ENCODE assay signal across 17 cellular contexts in the genomic region with DNA sequence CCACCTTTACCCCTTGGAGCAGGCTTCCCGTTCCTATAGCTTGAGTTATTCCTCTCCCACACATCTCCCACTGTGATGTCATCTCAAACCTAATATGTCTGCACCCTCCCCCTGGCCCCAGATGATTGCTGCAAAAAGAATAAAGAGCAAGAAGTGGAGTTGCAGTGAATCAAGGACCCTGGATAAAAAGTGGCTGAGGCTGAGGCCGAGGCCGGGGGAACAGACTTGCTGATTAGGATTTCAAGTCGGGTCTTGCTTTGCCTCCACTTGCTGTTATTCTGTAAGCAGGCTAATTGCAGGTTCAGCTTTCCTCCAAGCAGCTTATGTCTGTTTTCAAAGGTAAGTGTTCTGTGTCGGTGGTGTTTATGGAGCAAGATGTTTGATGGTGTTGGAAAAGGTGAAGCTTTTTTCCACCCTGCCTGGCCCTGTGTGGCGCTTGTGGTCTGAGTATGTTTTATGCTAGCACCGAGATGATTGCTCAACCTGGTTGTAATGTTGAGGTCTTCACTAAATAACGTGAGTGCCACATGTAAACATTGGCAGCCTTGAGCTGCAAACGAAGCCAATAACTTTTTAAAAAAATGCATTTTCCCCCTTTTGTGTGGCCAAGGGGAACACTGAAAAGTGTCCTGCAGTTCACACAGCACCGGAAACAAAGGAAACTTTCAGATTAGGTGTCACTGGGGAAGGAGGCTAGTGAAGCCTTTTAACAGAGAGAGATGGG. TPM values are rescaled to one million over a fixed set of nuclear protein-coding genes. Genes with fewer than 3 reads are reported as not detected.
DNase-seq lines count a peak whose midpoint lies in the region; ATAC-seq and TF ChIP-seq lines count a peak whose summit lies in the region.
"Had no signal": no experiment of that assay in that cellular context is flagged by ENCODE, and none has a peak within 500 bp of the region (broad histone marks: within the 10 kb centered on the region; RNA-seq: fewer than 3 reads in every experiment).

No MANE protein-coding gene starts in this region.

- no peaks in the 10 kb centered on the region for H3K27me3 ChIP-seq in WERI-Rb-1 (ENCODE audit: insufficient read depth, low read depth, severe bottlenecking)
- H3K27me3 ChIP-seq in BE2C, result no peaks in the 10 kb centered on the region

- H3K27me3 Mint-ChIP-seq in activated T-cell treated with anti-CD3 and anti-CD28 coated beads, Interleukin-2, amount 50 U/mL, for 4 hours (ENCODE audit: low read depth), result no peaks in the 10 kb centered on the region
- peaks cover 0 to 6% (median 0%) of the 10 kb centered on the region in 3 donors for H3K27me3 Mint-ChIP-seq in immature natural killer cell (ENCODE audit: low read depth in 3 of 3)
- H3K27me3 Mint-ChIP-seq: dendritic cell treated with granulocyte-macrophage colony-stimulating factor and Interleukin-4, amounts not matched to agents 40 ng/mL and 50 ng/mL, for 4 days had no signal

- no peaks in the 10 kb centered on the region for H3K9me3 ChIP-seq in WERI-Rb-1 (ENCODE audit: severe bottlenecking)
- no peaks in the 10 kb centered on the region for H3K9me3 ChIP-seq in BE2C
- H3K9me3 ChIP-seq: sigmoid colon, tibial nerve had no signal

- H3K4me3 Mint-ChIP-seq in activated T-cell treated with anti-CD3 and anti-CD28 coated beads, Interleukin-2, amount 50 U/mL, for 4 hours, result no peak overlapping the region
- H3K4me3 Mint-ChIP-seq in immature natural killer cell, result peak overlapping the region in 4 of 5 donors; percentile 18 to 67 (median 36)
- no peak overlapping the region for H3K4me3 Mint-ChIP-seq in stimulated activated effector memory CD8-positive, alpha-beta T cell treated with anti-CD3 and anti-CD28 coated beads, Interleukin-12 subunit alpha, Interleukin-12 subunit beta, amount 100 ng/mL, for 72 hours
- H3K4me3 Mint-ChIP-seq: dendritic cell treated with granulocyte-macrophage colony-stimulating factor and Interleukin-4, amounts not matched to agents 40 ng/mL and 50 ng/mL, for 4 days had no signal

- peaks cover 20% of the 10 kb centered on the region for H3K36me3 Mint-ChIP-seq in activated T-cell treated with anti-CD3 and anti-CD28 coated beads, Interleukin-2, amount 50 U/mL, for 4 hours (ENCODE audit: insufficient read depth)
- H3K36me3 Mint-ChIP-seq in immature natural killer cell, result peaks cover 4 to 18% (median 5%) of the 10 kb centered on the region in 3 donors
- H3K36me3 Mint-ChIP-seq in stimulated activated effector memory CD8-positive, alpha-beta T cell treated with anti-CD3 and anti-CD28 coated beads, Interleukin-12 subunit alpha, Interleukin-12 subunit beta, amount 100 ng/mL, for 72 hours, result peaks cover 13% of the 10 kb centered on the region

- H3K4me3 ChIP-seq in WERI-Rb-1 (ENCODE audit: low read depth, low read length) (peak overlapping the region; percentile 10), BE2C (ENCODE audit: low read depth, low read length) (no peak overlapping the region)
- H3K4me3 ChIP-seq: sigmoid colon, tibial nerve had no signal

- no peak for ATAC-seq in activated T-cell treated with anti-CD3 and anti-CD28 coated beads, Interleukin-2, amount 50 U/mL, for 4 hours
- ATAC-seq in stimulated activated effector memory CD8-positive, alpha-beta T cell treated with anti-CD3 and anti-CD28 coated beads, Interleukin-12 subunit alpha, Interleukin-12 subunit beta, amount 100 ng/mL, for 72 hours, result no peak
- ATAC-seq: esophagus mucosa, left colon had no signal

- peaks cover 41% of the 10 kb centered on the region for H3K36me3 ChIP-seq in WERI-Rb-1
- no peaks in the 10 kb centered on the region for H3K36me3 ChIP-seq in BE2C
- H3K36me3 ChIP-seq: sigmoid colon, tibial nerve had no signal

- H3K4me1 ChIP-seq in BE2C, result no peaks in the 10 kb centered on the region
- H3K4me1 ChIP-seq: sigmoid colon had no signal

- H3K9me3 Mint-ChIP-seq in activated T-cell treated with anti-CD3 and anti-CD28 coated beads, Interleukin-2, amount 50 U/mL, for 4 hours, result no peaks in the 10 kb centered on the region
- no peaks in the 10 kb centered on the region for H3K9me3 Mint-ChIP-seq in immature natural killer cell
- H3K9me3 Mint-ChIP-seq in stimulated activated effector memory CD8-positive, alpha-beta T cell treated with anti-CD3 and anti-CD28 coated beads, Interleukin-12 subunit alpha, Interleukin-12 subunit beta, amount 100 ng/mL, for 72 hours, result no peaks in the 10 kb centered on the region
- H3K9me3 Mint-ChIP-seq: dendritic cell treated with granulocyte-macrophage colony-stimulating factor and Interleukin-4, amounts not matched to agents 40 ng/mL and 50 ng/mL, for 4 days had no signal

- peak overlapping the region; percentile 89 for H3K27ac ChIP-seq in WERI-Rb-1
- H3K27ac ChIP-seq: sigmoid colon, tibial nerve had no signal

- TF ChIP-seq CTCF in WERI-Rb-1 (IDR thresholded peaks at IDR 0.05; ENCODE audit: low read depth, low read length), result no peak
- no peak for TF ChIP-seq CTCF in BE2C (IDR thresholded peaks at IDR 0.05; ENCODE audit: low read depth, low read length)

- peak overlapping the region in 4 of 6 donors; percentile 7 to 22 (median 15) for H3K27ac Mint-ChIP-seq in immature natural killer cell
- peak overlapping the region; percentile 57 for H3K27ac Mint-ChIP-seq in stimulated activated effector memory CD8-positive, alpha-beta T cell treated with anti-CD3 and anti-CD28 coated beads, Interleukin-12 subunit alpha, Interleukin-12 subunit beta, amount 100 ng/mL, for 72 hours
- H3K27ac Mint-ChIP-seq: dendritic cell treated with granulocyte-macrophage colony-stimulating factor and Interleukin-4, amounts not matched to agents 40 ng/mL and 50 ng/mL, for 4 days had no signal

- peak; percentile 18 to 20 for DNase-seq in activated T-cell treated with anti-CD3 and anti-CD28 coated beads, Interleukin-2, amount 50 U/mL, for 48 hours
- DNase-seq in activated T-cell treated with anti-CD3 and anti-CD28 coated beads, Interleukin-2, amount 50 U/mL, for 4 hours, result no peak
- DNase-seq in WERI-Rb-1 (peak; percentile 79), immature natural killer cell (no peak), LoVo (ENCODE audit: low spot score) (no peak), DMS153 treated with DMSO at 0.1 percent for 48 hours (lab: John Stamatoyannopoulos, UW; ENCODE audit: unreplicated experiment) (no peak), BE2C (no peak)
- no peak for DNase-seq in stimulated activated effector memory CD8-positive, alpha-beta T cell treated with anti-CD3 and anti-CD28 coated beads, Interleukin-12 subunit alpha, Interleukin-12 subunit beta, amount 100 ng/mL, for 72 hours (ENCODE audit: low spot score in 2 of 2)
- DNase-seq: activated effector memory CD4-positive, alpha-beta T cell treated with Interleukin-2 at 50 U/mL for 16 hours; left colon; SIG-M5; sigmoid colon; stimulated activated CD4-positive, alpha-beta T cell treated with anti-CD3 and anti-CD28 coated beads, Interleukin-2, amount 100 ng/mL, for 48 hours; T1000 had no signal

- H3K4me1 Mint-ChIP-seq in activated T-cell treated with anti-CD3 and anti-CD28 coated beads, Interleukin-2, amount 50 U/mL, for 4 hours (ENCODE audit: low read depth), result peaks cover 76% of the 10 kb centered on the region
- H3K4me1 Mint-ChIP-seq in immature natural killer cell, result peaks cover 87 to 94% of the 10 kb centered on the region in 2 donors
- H3K4me1 Mint-ChIP-seq in stimulated activated effector memory CD8-positive, alpha-beta T cell treated with anti-CD3 and anti-CD28 coated beads, Interleukin-12 subunit alpha, Interleukin-12 subunit beta, amount 100 ng/mL, for 72 hours, result peaks cover 66% of the 10 kb centered on the region

RNA-seq across cellular contexts. Expression of a gene that starts 15.4 kb away (rescaled TPM):
- 10 to 100 TPM; 12.3 to 17.1 (median 13.5) TPM for total RNA-seq in activated T-cell treated with anti-CD3 and anti-CD28 coated beads, Interleukin-2, amount 50 U/mL, for 4 hours
- 10 to 100 TPM in 1 of 3 donors, 1 to 10 TPM in 2; 6.6 to 14.2 (median 9.0) TPM for polyA plus RNA-seq in immature natural killer cell
- 0.22 TPM for polyA plus RNA-seq in BE2C (2012; ENCODE audit: insufficient read depth, insufficient read length, low read depth)

Comparison
In these comparisons a context has a peak if more than half of its experiments do, and no peak if none do; other contexts are left out.
1. DNase-seq: peak in activated T-cell treated with anti-CD3 and anti-CD28 coated beads, Interleukin-2, amount 50 U/mL, for 48 hours (2 of 2) and WERI-Rb-1 (single experiment); none in activated T-cell treated with anti-CD3 and anti-CD28 coated beads, Interleukin-2, amount 50 U/mL, for 4 hours (single experiment), immature natural killer cell (0 of 3), stimulated activated effector memory CD8-positive, alpha-beta T cell treated with anti-CD3 and anti-CD28 coated beads, Interleukin-12 subunit alpha, Interleukin-12 subunit beta, amount 100 ng/mL, for 72 hours (0 of 2), LoVo (single experiment), DMS153 treated with DMSO at 0.1 percent for 48 hours (single experiment) and BE2C (single experiment).
2. H3K4me3 Mint-ChIP-seq: peak in immature natural killer cell (4 of 5); none in activated T-cell treated with anti-CD3 and anti-CD28 coated beads, Interleukin-2, amount 50 U/mL, for 4 hours (single experiment) and stimulated activated effector memory CD8-positive, alpha-beta T cell treated with anti-CD3 and anti-CD28 coated beads, Interleukin-12 subunit alpha, Interleukin-12 subunit beta, amount 100 ng/mL, for 72 hours (single experiment).